29 cellular contexts compared by ENCODE assay signal in genomic region chr11:102382384-102382783, GRCh38.
"Had no signal": no experiment of that assay in that cellular context is flagged by ENCODE, and none has a peak within 500 bp of the region (broad histone marks: within the 10 kb centered on the region; RNA-seq: fewer than 3 reads in every experiment).

No MANE protein-coding gene starts in this region.

- H3K27ac Mint-ChIP-seq: activated naive CD4-positive, alpha-beta T cell treated with anti-CD3 and anti-CD28 coated beads, Interleukin-2, amount 50 U/mL, for 72 hours; mesothelial cell of epicardium; stimulated activated effector memory CD8-positive, alpha-beta T cell treated with anti-CD3 and anti-CD28 coated beads, Interleukin-12 subunit alpha, Interleukin-12 subunit beta, amount 100 ng/mL, for 72 hours; stimulated activated naive CD8-positive, alpha-beta T cell treated with anti-CD3 and anti-CD28 coated beads, Interleukin-15, Interleukin-2, amounts not matched to agents 100 ng/mL and 50 ng/mL, for 24 hours; T-helper 1 cell treated with Interleukin-12 subunit alpha and Interleukin-12 subunit beta and Interleukin-4 antibody, amounts not matched to agents 30 μg/mL and 1 μg/mL, for 36 hours; type B pancreatic cell had no signal

- H3K4me3 Mint-ChIP-seq: mesothelial cell of epicardium; naive B cell; stimulated activated effector memory CD8-positive, alpha-beta T cell treated with anti-CD3 and anti-CD28 coated beads, Interleukin-12 subunit alpha, Interleukin-12 subunit beta, amount 100 ng/mL, for 72 hours; stimulated activated naive CD8-positive, alpha-beta T cell treated with anti-CD3 and anti-CD28 coated beads, Interleukin-15, Interleukin-2, amounts not matched to agents 100 ng/mL and 50 ng/mL, for 24 hours; T-helper 1 cell treated with Interleukin-12 subunit alpha and Interleukin-12 subunit beta and Interleukin-4 antibody, amounts not matched to agents 30 μg/mL and 1 μg/mL, for 36 hours; type B pancreatic cell had no signal

- H3K4me3 ChIP-seq: adrenal gland, body of pancreas, cardiac muscle cell, gastrocnemius medialis, left lung, lung, ovary, psoas muscle, sigmoid colon, uterus had no signal

- DNase-seq: activated CD4-positive, alpha-beta T cell treated with anti-CD3 and anti-CD28 coated beads for 48 hours; activated CD4-positive, alpha-beta T cell treated with anti-CD3 and anti-CD28 coated beads, Interleukin-2, amount 50 U/mL, for 48 hours; activated CD8-positive, alpha-beta memory T cell treated with anti-CD3 and anti-CD28 coated beads for 24 hours; activated gamma-delta T cell treated with Interleukin-2 at 50 U/mL for 16 hours; adrenal gland; aorta; body of pancreas; gastrocnemius medialis; glutamatergic neuron; left lung; naive B cell; ovary; psoas muscle; sigmoid colon; small intestine; stimulated activated CD4-positive, alpha-beta T cell treated with anti-CD3 and anti-CD28 coated beads, Interleukin-4, amount 100 ng/mL, for 24 hours; SW 1271; T1000; uterus; WERI-Rb-1 had no signal

- H3K27me3 ChIP-seq: adrenal gland, body of pancreas, cardiac muscle cell, gastrocnemius medialis, left lung, ovary, sigmoid colon, uterus had no signal

- FAIRE-seq: small intestine had no signal

- H3K36me3 ChIP-seq: ovary had no signal

- H3K27me3 Mint-ChIP-seq: naive B cell; stimulated activated naive CD8-positive, alpha-beta T cell treated with anti-CD3 and anti-CD28 coated beads, Interleukin-15, Interleukin-2, amounts not matched to agents 100 ng/mL and 50 ng/mL, for 24 hours; type B pancreatic cell had no signal

- H3K9me3 Mint-ChIP-seq: activated naive CD4-positive, alpha-beta T cell treated with anti-CD3 and anti-CD28 coated beads, Interleukin-2, amount 50 U/mL, for 72 hours; mesothelial cell of epicardium; naive B cell; stimulated activated effector memory CD8-positive, alpha-beta T cell treated with anti-CD3 and anti-CD28 coated beads, Interleukin-12 subunit alpha, Interleukin-12 subunit beta, amount 100 ng/mL, for 72 hours; stimulated activated naive CD8-positive, alpha-beta T cell treated with anti-CD3 and anti-CD28 coated beads, Interleukin-15, Interleukin-2, amounts not matched to agents 100 ng/mL and 50 ng/mL, for 24 hours; T-helper 1 cell treated with Interleukin-12 subunit alpha and Interleukin-12 subunit beta and Interleukin-4 antibody, amounts not matched to agents 30 μg/mL and 1 μg/mL, for 36 hours; type B pancreatic cell had no signal

- H3K4me1 Mint-ChIP-seq: stimulated activated effector memory CD8-positive, alpha-beta T cell treated with anti-CD3 and anti-CD28 coated beads, Interleukin-12 subunit alpha, Interleukin-12 subunit beta, amount 100 ng/mL, for 72 hours had no signal

- ATAC-seq: activated CD4-positive, CD25-positive, alpha-beta regulatory T cell treated with anti-CD3 and anti-CD28 coated beads, Interleukin-2, amount 50 U/mL, for 24 hours; activated naive CD4-positive, alpha-beta T cell treated with anti-CD3 and anti-CD28 coated beads, Interleukin-2, amount 50 U/mL, for 72 hours; body of pancreas; gastrocnemius medialis; left lung; psoas muscle; stimulated activated effector memory CD8-positive, alpha-beta T cell treated with anti-CD3 and anti-CD28 coated beads, Interleukin-12 subunit alpha, Interleukin-12 subunit beta, amount 100 ng/mL, for 72 hours had no signal
